Comparison of ENCODE assay signal across 28 cellular contexts in the genomic region with DNA sequence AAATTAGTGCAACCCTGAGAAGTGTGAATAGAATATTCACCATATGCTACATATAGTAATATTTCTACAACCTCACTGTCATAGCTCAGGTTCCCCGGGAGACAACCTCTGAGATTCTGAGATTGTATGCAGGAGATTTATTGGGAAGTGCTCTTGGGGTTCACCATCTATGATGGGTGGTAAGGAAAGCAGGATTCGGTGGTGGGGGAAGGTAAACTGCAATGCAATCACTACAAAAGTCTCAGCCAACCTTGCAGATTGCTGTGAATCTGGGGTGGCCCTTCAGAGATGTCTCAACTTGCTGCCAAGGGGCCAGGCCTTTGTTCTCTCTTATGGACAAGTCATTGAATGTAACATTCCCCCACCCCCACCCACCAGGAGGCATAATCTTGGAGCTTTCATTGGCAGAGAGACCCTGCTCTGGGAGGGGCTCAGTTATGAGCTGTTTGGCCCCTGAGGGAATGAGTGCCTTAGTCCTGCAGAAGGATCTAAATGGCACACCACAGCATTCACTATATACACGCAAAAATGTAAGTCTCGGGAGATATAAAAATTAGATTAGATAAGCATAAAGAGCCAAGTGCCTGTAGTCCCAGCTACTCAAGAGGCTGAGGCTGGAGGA. TPM values are rescaled to one million over a fixed set of nuclear protein-coding genes. Genes with fewer than 3 reads are reported as not detected.
DNase-seq lines count a peak whose midpoint lies in the region; ATAC-seq, FAIRE-seq and TF ChIP-seq lines count a peak whose summit lies in the region.
"Had no signal": no experiment of that assay in that cellular context is flagged by ENCODE, and none has a peak within 500 bp of the region (broad histone marks: within the 10 kb centered on the region; RNA-seq: fewer than 3 reads in every experiment).

No MANE protein-coding gene starts in this region.

- DNase-seq in GM23248 (no peak), H1 (ENCODE audit: low read depth in 1 of 2, low spot score in 2 of 2) (no peak), left kidney (ENCODE audit: low read depth, low spot score) (peak; percentile 10), DMS153 (lab: John Stamatoyannopoulos, UW) (no peak), SKM-1 (lab: John Stamatoyannopoulos, UW; ENCODE audit: unreplicated experiment) (no peak)
- no peak for DNase-seq in activated CD4-positive, CD25-positive, alpha-beta regulatory T cell treated with anti-CD3 and anti-CD28 coated beads, Interleukin-2, amount 50 U/mL, for 72 hours
- DNase-seq: ACHN; activated CD4-positive, alpha-beta T cell treated with anti-CD3 and anti-CD28 coated beads, Interleukin-2, amount 10 ng/mL, durations not matched to agents 24 days and 14 days; activated T-cell treated with anti-CD3 and anti-CD28 coated beads, Interleukin-2, amount 50 U/mL, for 24 hours; adrenal gland; BE2C; body of pancreas; heart left ventricle; NCI-H187; NCI-H526; RPMI8226; stimulated activated CD4-positive, alpha-beta T cell treated with anti-CD3 and anti-CD28 coated beads, Interleukin-4, amount 100 ng/mL, for 24 hours; substantia nigra; upper lobe of right lung had no signal

- H3K23ac ChIP-seq in H1 (ENCODE audit: insufficient read length), result no peak overlapping the region

- H3K4me2 ChIP-seq in GM23248 (ENCODE audit: unreplicated experiment), result no peak overlapping the region
- H3K4me2 ChIP-seq in OCI-LY3 (ENCODE audit: low read length), result peak overlapping the region; percentile 85
- H3K4me2 ChIP-seq in H1 (ENCODE audit: insufficient read depth in 1 of 2, low read depth in 2 of 2, low read length in 2 of 2), result no peak overlapping the region

- no peak for TF ChIP-seq EP300 in H1 (IDR thresholded peaks at IDR 0.05; ENCODE audit: borderline replicate concordance in 1 of 2, low read depth in 2 of 2, low read length in 2 of 2)

- H4K5ac ChIP-seq in H1 (ENCODE audit: insufficient read length, low read depth, low read length), result no peak overlapping the region

- CTCF ChIA-PET in H1 (lab: Charles Lee; ENCODE audit: partially characterized antibody), result interaction anchor here (0.6 to 4.8 kb wide), 7 partner anchors 11 to 436 kb away, joined by 3 to 46 read pairs (median 3); no protein-coding TSS in a partner anchor

- H3K9me2 ChIP-seq in GM23248 (ENCODE audit: insufficient read depth), result no peaks in the 10 kb centered on the region

- H3K4me1 ChIP-seq in GM23248 (ENCODE audit: insufficient read depth) (no peaks in the 10 kb centered on the region), OCI-LY3 (ENCODE audit: low read length) (peaks cover 12% of the 10 kb centered on the region), H1 (replicated peaks in 1 of 4; ENCODE audit: control insufficient read depth in 3 of 4, insufficient read depth in 4 of 4, low read length in 3 of 4) (peaks cover 0 to 19% (median 10%) of the 10 kb centered on the region in 4 experiments; a peak in 5 of 7 replicates)
- H3K4me1 ChIP-seq: BE2C, heart left ventricle, upper lobe of right lung had no signal

- H3K79me2 ChIP-seq in GM23248 (ENCODE audit: insufficient read depth) (no peaks in the 10 kb centered on the region), OCI-LY3 (ENCODE audit: low read length) (no peaks in the 10 kb centered on the region), H1 (ENCODE audit: control insufficient read depth in 1 of 2, insufficient read depth in 2 of 2, low read length in 2 of 2) (no peaks in the 10 kb centered on the region)

- no peak overlapping the region for H2BK12ac ChIP-seq in H1 (ENCODE audit: low read depth, low read length)

- H3K27ac ChIP-seq in GM23248 (no peak overlapping the region), OCI-LY3 (ENCODE audit: low read length) (no peak overlapping the region), H1 (ENCODE audit: low read depth, low read length) (no peak overlapping the region)
- H3K27ac ChIP-seq: adrenal gland, body of pancreas, heart left ventricle, HL-60, upper lobe of right lung had no signal

- H4K20me1 ChIP-seq in GM23248 (ENCODE audit: insufficient read depth) (no peaks in the 10 kb centered on the region), OCI-LY3 (ENCODE audit: insufficient read depth, low read length) (no peaks in the 10 kb centered on the region), H1 (replicated peaks in 1 of 2; ENCODE audit: control insufficient read depth in 1 of 2, insufficient read depth in 2 of 2, low read length in 2 of 2) (no peaks in the 10 kb centered on the region)

- ATAC-seq in GM21423 (IDR thresholded peaks at IDR 0.05; ENCODE audit: unreplicated experiment), result no peak
- ATAC-seq: body of pancreas; heart left ventricle; HepG2; sciatic nerve; SK-N-SH treated with all-trans-retinoic acid at 6 μM for 48 hours; stimulated activated memory B cell treated with anti-CD40 and anti-IgM and Interleukin-4, amounts not matched to agents 10 μg/mL and 1 μg/mL and 100 μg/mL, for 72 hours; upper lobe of right lung had no signal

- WGBS in GM23248 (ENCODE audit: low coverage in 1 of 2, low lambda C conversion rate in 2 of 2, missing lambda C conversion rate in 2 of 2), 2 experiments, result 43 to 50% methylated on average over 4 of the region's 4 CpGs
- 83% methylated on average over 4 of the region's 4 CpGs; no CpG with 5 or more reads in 1 of the 2 experiments for WGBS in H1 (ENCODE audit: extremely low coverage in 1 of 2, insufficient coverage in 1 of 2, insufficient read length in 1 of 2, insufficient replicate concordance in 2 of 2, low coverage in 1 of 2, low lambda C conversion rate in 2 of 2, missing lambda C conversion rate in 1 of 2), 2 experiments

- H2BK20ac ChIP-seq in H1 (ENCODE audit: low read length), result peak overlapping the region; percentile 55; the same call in 1 of the 2 replicates

- H3K18ac ChIP-seq in H1 (ENCODE audit: extremely low read depth, low read length), result no peak overlapping the region; the same call in 1 of the 2 replicates

- POLR2A ChIA-PET in H1 (lab: Charles Lee; ENCODE audit: partially characterized antibody), result no interaction called here

- H2BK5ac ChIP-seq in H1 (ENCODE audit: low read depth, low read length), result no peak overlapping the region

- H3K56ac ChIP-seq in H1 (replicated peaks; ENCODE audit: insufficient read length, low read depth, low read length), result no peak overlapping the region

- in situ Hi-C loops in GM23248 (cut with MboI), result no loop called here

- TF ChIP-seq CTCF in OCI-LY3 (IDR thresholded peaks at IDR 0.05; ENCODE audit: low read depth, low read length) (no peak), H1 (IDR thresholded peaks at IDR 0.05; ENCODE audit: control extremely low read depth in 1 of 3, insufficient read depth in 1 of 3, low read depth in 1 of 3, low read length in 3 of 3) (no peak)

- H2BK120ac ChIP-seq in H1 (replicated peaks; ENCODE audit: low read depth, low read length), result peak overlapping the region; percentile 86

- H3K14ac ChIP-seq in H1 (ENCODE audit: insufficient read length), result no peak overlapping the region

- H4K91ac ChIP-seq in H1 (replicated peaks; ENCODE audit: insufficient read length, low read length), result peak overlapping the region; percentile 17

- 0 out of 2 replicates have a peak overlapping the region, but pooled peaks have one; percentile 14 for H2AFZ ChIP-seq in GM23248
- H2AFZ ChIP-seq in OCI-LY3 (ENCODE audit: low read depth, low read length), result peak overlapping the region; percentile 88; the same call in 1 of the 2 replicates
- no peak overlapping the region for H2AFZ ChIP-seq in H1 (ENCODE audit: low read length)

- TF ChIP-seq RAD21 in H1 (IDR thresholded peaks at IDR 0.05 in 1 of 2, conservative IDR thresholded peaks at IDR 0.05 in 1 of 2; ENCODE audit: low read depth in 2 of 2, low read length in 2 of 2), result no peak

- H3K9me3 ChIP-seq in GM23248 (ENCODE audit: low read depth) (no peaks in the 10 kb centered on the region), OCI-LY3 (ENCODE audit: insufficient read depth, low read length) (no peaks in the 10 kb centered on the region), H1 (ENCODE audit: insufficient read depth in 2 of 2, low read depth in 1 of 2, low read length in 1 of 2) (no peaks in the 10 kb centered on the region)
- H3K9me3 ChIP-seq: adrenal gland, BE2C, body of pancreas, heart left ventricle, upper lobe of right lung had no signal

- H3K9ac ChIP-seq in GM23248 (no peak overlapping the region), OCI-LY3 (ENCODE audit: low read length) (no peak overlapping the region), H1 (replicated peaks in 1 of 4; ENCODE audit: extremely low read depth in 1 of 4, low read depth in 3 of 4, low read length in 3 of 4) (no peak overlapping the region)

- H2BK15ac ChIP-seq in H1 (ENCODE audit: low read length), result peak overlapping the region; percentile 31; the same call in 1 of the 2 replicates

- H3K27me3 ChIP-seq in GM23248 (replicated peaks; ENCODE audit: insufficient read depth), result no peaks in the 10 kb centered on the region
- no peaks in the 10 kb centered on the region for H3K27me3 ChIP-seq in OCI-LY3 (ENCODE audit: low read depth, low read length)
- no peaks in the 10 kb centered on the region for H3K27me3 ChIP-seq in H1 (replicated peaks in 1 of 4; ENCODE audit: control insufficient read depth in 3 of 4, extremely low read depth in 1 of 4, insufficient read depth in 3 of 4, low read length in 3 of 4)
- H3K27me3 ChIP-seq: adrenal gland, BE2C, body of pancreas, heart left ventricle had no signal

- H3K4me3 ChIP-seq in GM23248 (no peak overlapping the region), OCI-LY3 (ENCODE audit: low read length) (peak overlapping the region; percentile 56; the same call in 1 of the 2 replicates), H1 (ENCODE audit: extremely low read depth in 1 of 4, insufficient read depth in 2 of 4, low read depth in 3 of 4, low read length in 4 of 4) (no peak overlapping the region)
- H3K4me3 ChIP-seq: adrenal gland, body of pancreas, heart left ventricle, upper lobe of right lung had no signal

- FAIRE-seq in H1 (lab: Jason Lieb, UNC), result no peak
- FAIRE-seq: endothelial cell of umbilical vein, GM19239, HepG2 had no signal

- H3K4ac ChIP-seq in H1 (replicated peaks; ENCODE audit: insufficient read length, low read depth, low read length), result no peak overlapping the region

- no peak overlapping the region for H2AK5ac ChIP-seq in H1 (ENCODE audit: low read depth, low read length)

- TF ChIP-seq POLR2A in H1 (IDR thresholded peaks at IDR 0.05; ENCODE audit: control extremely low read depth in 1 of 2, low read depth in 2 of 2, low read length in 2 of 2), result no peak

- H3K36me3 ChIP-seq in GM23248 (ENCODE audit: low read depth), result no peaks in the 10 kb centered on the region
- H3K36me3 ChIP-seq in OCI-LY3 (replicated peaks; ENCODE audit: low read depth, low read length), result no peaks in the 10 kb centered on the region
- H3K36me3 ChIP-seq in H1 (ENCODE audit: control insufficient read depth in 2 of 4, insufficient read depth in 4 of 4, low read length in 3 of 4), result no peaks in the 10 kb centered on the region
- H3K36me3 ChIP-seq: adrenal gland, BE2C, heart left ventricle, upper lobe of right lung had no signal

- H3K23me2 ChIP-seq in H1 (ENCODE audit: low read depth, low read length), result no peaks in the 10 kb centered on the region

- H3K79me1 ChIP-seq in H1 (ENCODE audit: low read depth, low read length), result no peaks in the 10 kb centered on the region

- no peaks in the 10 kb centered on the region for H3F3A ChIP-seq in GM23248 (ENCODE audit: insufficient read depth)

- no peak overlapping the region for H4K8ac ChIP-seq in H1 (ENCODE audit: extremely low read depth, insufficient read depth, low read length)

RNA-seq across cellular contexts. Expression of gene SEC63, which starts 34.0 kb away (rescaled TPM):
- total RNA-seq in GM23248 (2014; rRNA removed; shearing (Covaris generic)), result 16.3 and 38.5 TPM in 2 replicates
- 184 and 190 TPM in 2 replicates for polyA plus RNA-seq in GM23248 (2016; fragmentation: Nextera tagmentation; extraction: Ambion mirVana)
- total RNA-seq in H1 (2021; fragmentation: NEBNext Ultra II Directional; extraction: Animal tissue kit (Norgen Biotek cat#: 25700)), result 106 and 121 TPM in 2 replicates
- polyA plus RNA-seq in H1 (2011; rRNA removed), result 8.5 and 17.3 TPM in 2 replicates
- polyA plus RNA-seq in H1 (2011; cell fraction: cytosol; rRNA removed), result 17.8 TPM
- 7.2 TPM for polyA plus RNA-seq in H1 (2011; cell fraction: nucleus; rRNA removed)
- 28.2 to 101 TPM (median 32.7 TPM) in 4 replicates for polyA plus RNA-seq in H1 (2012, experiment 1 of 2)
- 3.3 TPM for polyA plus RNA-seq in H1 (2012, experiment 2 of 2)
- 69.2 TPM for polyA plus RNA-seq in H1 (2013, experiment 1 of 2)
- 85.0 TPM for polyA plus RNA-seq in H1 (2013, experiment 2 of 2)
- polyA minus RNA-seq in H1 (2011; rRNA and poly(A)+ RNA removed), result 12.0 and 17.1 TPM in 2 replicates
- 20.1 TPM for polyA minus RNA-seq in H1 (2011; cell fraction: cytosol; rRNA and poly(A)+ RNA removed)
- polyA minus RNA-seq in H1 (2011; cell fraction: nucleus; rRNA and poly(A)+ RNA removed), result 44.5 TPM
